ENCODE assay signal across 25 cellular contexts in genomic region chr3:120681018-120681417, GRCh38. TPM values are rescaled to one million over a fixed set of nuclear protein-coding genes. Genes with fewer than 3 reads are reported as not detected.
DNase-seq lines count a peak whose midpoint lies in the region; ATAC-seq and TF ChIP-seq lines count a peak whose summit lies in the region.
"Had no signal": no experiment of that assay in that cellular context is flagged by ENCODE, and none has a peak within 500 bp of the region (broad histone marks: within the 10 kb centered on the region; RNA-seq: fewer than 3 reads in every experiment).

No MANE protein-coding gene starts in this region.

- H3F3A ChIP-seq in smooth muscle cell (ENCODE audit: low read depth): no peaks in the 10 kb centered on the region

- ATAC-seq in HG03354 (IDR thresholded peaks at IDR 0.05; ENCODE audit: poor library complexity, severe bottlenecking, unreplicated experiment) (no peak), HG03521 (IDR thresholded peaks at IDR 0.05; ENCODE audit: unreplicated experiment) (no peak), HG03571 (IDR thresholded peaks at IDR 0.05; ENCODE audit: unreplicated experiment) (no peak)
- ATAC-seq: lower lobe of right lung, psoas muscle had no signal

- H3K79me2 ChIP-seq in smooth muscle cell (ENCODE audit: low read depth): no peaks in the 10 kb centered on the region

- no peaks in the 10 kb centered on the region for H3K4me1 ChIP-seq in colonic mucosa
- peaks cover 4 to 47% (median 23%) of the 10 kb centered on the region in 4 donors for H3K4me1 ChIP-seq in liver (ENCODE audit: control insufficient read depth in 4 of 4, insufficient read depth in 4 of 4, low read length in 3 of 4)
- peaks cover 12% of the 10 kb centered on the region for H3K4me1 ChIP-seq in smooth muscle cell (ENCODE audit: low read depth)

- no peak for TF ChIP-seq RAD21 in liver (IDR thresholded peaks at IDR 0.05)

- H3K4me3 ChIP-seq in colonic mucosa: peak overlapping the region; percentile 6
- peak overlapping the region; percentile 74 to 96 (median 93) for H3K4me3 ChIP-seq in liver (ENCODE audit: low read depth in 1 of 3, low read length in 3 of 3)
- peak overlapping the region; percentile 34 for H3K4me3 ChIP-seq in smooth muscle cell
- H3K4me3 ChIP-seq: lower lobe of right lung, PC-9, psoas muscle, vagina had no signal

- no peak overlapping the region for H3K4me2 ChIP-seq in smooth muscle cell
- H3K4me2 ChIP-seq: PC-9 had no signal

- TF ChIP-seq CTCF in colonic mucosa (IDR thresholded peaks at IDR 0.05) (no peak), liver (IDR thresholded peaks at IDR 0.05; ENCODE audit: low read depth, low read length, missing input control) (no peak), smooth muscle cell (IDR thresholded peaks at IDR 0.05; ENCODE audit: borderline replicate concordance, insufficient read depth, poor library complexity, severe bottlenecking) (no peak)

- 39% methylated on average over 2 of the region's 2 CpGs for WGBS in liver
- 95% methylated on average over 2 of the region's 2 CpGs for WGBS in smooth muscle cell (ENCODE audit: low lambda C conversion rate)

- intact Hi-C loops in colonic mucosa (cut with DNase I): no loop called here

- peak; percentile 8 for DNase-seq in Caki2 (ENCODE audit: low read depth)
- no peak for DNase-seq in colonic mucosa
- DNase-seq in smooth muscle cell (lab: John Stamatoyannopoulos, UW; ENCODE audit: unreplicated experiment): no peak
- no peak for DNase-seq in CD1c-positive myeloid dendritic cell (ENCODE audit: extremely low spot score)
- DNase-seq: activated CD4-positive, alpha-beta T cell treated with anti-CD3 and anti-CD28 coated beads, Interleukin-2, amount 10 ng/mL, durations not matched to agents 7 days and 5 days; activated gamma-delta T cell treated with Interleukin-2 at 50 U/mL for 16 hours; activated T-cell treated with anti-CD3 and anti-CD28 coated beads, Interleukin-2, amount 50 U/mL, for 24 hours; BE2C; dermis blood vessel endothelial cell; DMS79; GDM1; islet precursor cell; lower lobe of right lung; MV-4-11; PC-9; psoas muscle; SHP77; stimulated activated naive CD4-positive, alpha-beta T cell had no signal

- H3K27ac ChIP-seq in colonic mucosa (no peak overlapping the region), liver (ENCODE audit: low read depth in 1 of 2, low read length in 2 of 2) (peak overlapping the region; percentile 88 to 96), smooth muscle cell (ENCODE audit: low read depth) (no peak overlapping the region)
- H3K27ac ChIP-seq: HL-60, lower lobe of right lung, PC-9, psoas muscle, vagina had no signal

- H3K9me3 ChIP-seq in colonic mucosa: no peaks in the 10 kb centered on the region
- H3K9me3 ChIP-seq in liver (ENCODE audit: control insufficient read depth in 4 of 4, low read length in 3 of 4): no peaks in the 10 kb centered on the region
- H3K9me3 ChIP-seq in smooth muscle cell (replicated peaks; ENCODE audit: low read depth): no peaks in the 10 kb centered on the region
- H3K9me3 ChIP-seq: BE2C, lower lobe of right lung, psoas muscle, vagina had no signal

- in situ Hi-C loops in Caki2 (cut with HindIII; ENCODE audit: low pct_unique_long_range_greater_than_20kb, low sequenced_read_pairs): no loop called here

- H4K20me1 ChIP-seq in smooth muscle cell (ENCODE audit: low read depth): no peaks in the 10 kb centered on the region

- H3K27me3 ChIP-seq in colonic mucosa: no peaks in the 10 kb centered on the region
- H3K27me3 ChIP-seq in liver (ENCODE audit: control insufficient read depth in 4 of 4, insufficient read depth in 4 of 4, low read length in 3 of 4): no peaks in the 10 kb centered on the region
- H3K27me3 ChIP-seq in smooth muscle cell (ENCODE audit: low read depth): no peaks in the 10 kb centered on the region
- H3K27me3 ChIP-seq: BE2C, vagina had no signal

- no peak overlapping the region for H2AFZ ChIP-seq in smooth muscle cell (ENCODE audit: low read depth)
- H2AFZ ChIP-seq: PC-9 had no signal

- H3K36me3 ChIP-seq in colonic mucosa (no peaks in the 10 kb centered on the region), liver (ENCODE audit: control insufficient read depth in 4 of 4, insufficient read depth in 3 of 4, low read depth in 1 of 4, low read length in 3 of 4) (peaks cover 0 to 8% (median 3%) of the 10 kb centered on the region in 4 donors), smooth muscle cell (ENCODE audit: low read depth) (no peaks in the 10 kb centered on the region)
- H3K36me3 ChIP-seq: BE2C, lower lobe of right lung, vagina had no signal

- no peak overlapping the region for H3K9ac ChIP-seq in colonic mucosa (ENCODE audit: low read depth in 2 of 2, low read length in 2 of 2)
- peak overlapping the region; percentile 97 to 100 for H3K9ac ChIP-seq in liver (ENCODE audit: low read depth in 1 of 2, low read length in 2 of 2)
- H3K9ac ChIP-seq in smooth muscle cell (ENCODE audit: low read depth): no peak overlapping the region

TF ChIP-seq in liver, 16 proteins besides CTCF, POLR2A, EP300 and RAD21:
- no peak for TF ChIP-seq FOXA1 (IDR thresholded peaks at IDR 0.05)
- no peak for TF ChIP-seq GABPA (IDR thresholded peaks at IDR 0.05 in 1 of 2, conservative IDR thresholded peaks at IDR 0.05 in 1 of 2)
- TF ChIP-seq ZBTB33 (IDR thresholded peaks at IDR 0.05): no peak
TF ChIP-seq in liver: peak in this region for 0.

RNA-seq across cellular contexts. Expression of gene HGD, which starts 1.0 kb away (rescaled TPM):
- total RNA-seq in Caki2 (2014; rRNA removed; shearing (Covaris generic); ENCODE audit: low replicate concordance): 73.3 and 81.7 TPM in 2 replicates
- total RNA-seq in colonic mucosa (10 to 100 TPM; 37.6 to 48.5 TPM), liver (100 to 1,000 TPM in 1 of 2 donors, 10 to 100 TPM in 1; 83.5 to 326 TPM), smooth muscle cell (3.8 and 5.1 TPM in 2 replicates)
- polyA plus RNA-seq in liver (100 to 1,000 TPM; 243 to 250 TPM), smooth muscle cell (8.8 and 10.9 TPM in 2 replicates)
- total RNA-seq: vagina had no signal
- polyA plus RNA-seq: neural cell had no signal

Comparison
In these comparisons a context has a peak if more than half of its experiments do, and no peak if none do; other contexts are left out.
1. H3K27ac ChIP-seq: peak in liver (2 of 2); none in colonic mucosa (single experiment) and smooth muscle cell (single experiment).
2. H3K4me3 ChIP-seq: peak in every context shown above with its lines; median percentile 93 in liver; 34 in smooth muscle cell; 6 in colonic mucosa.
3. H3K9ac ChIP-seq: peak in liver (2 of 2); none in colonic mucosa (0 of 2) and smooth muscle cell (single experiment).